In genomic region chr17:74951680-74952421, GRCh38 we compare ENCODE assay signal across 19 cellular contexts. TPM values are rescaled to one million over a fixed set of nuclear protein-coding genes. Genes with fewer than 3 reads are reported as not detected.
DNase-seq lines count a peak whose midpoint lies in the region; ATAC-seq, FAIRE-seq and TF ChIP-seq lines count a peak whose summit lies in the region.
"Had no signal": no experiment of that assay in that cellular context is flagged by ENCODE, and none has a peak within 500 bp of the region (broad histone marks: within the 10 kb centered on the region; RNA-seq: fewer than 3 reads in every experiment).

No MANE protein-coding gene starts in this region.

- H3K9me3 ChIP-seq in HepG2 (ENCODE audit: low read length) (no peaks in the 10 kb centered on the region), right lobe of liver (no peaks in the 10 kb centered on the region), colonic mucosa (no peaks in the 10 kb centered on the region), breast epithelium (no peaks in the 10 kb centered on the region)
- H3K9me3 ChIP-seq: BLaER1, Caco-2, HAP-1 had no signal

- no peak overlapping the region for H3K27ac ChIP-seq in HepG2 (ENCODE audit: extremely low read length, insufficient read depth, low read length)
- H3K27ac ChIP-seq in right lobe of liver = no peak overlapping the region
- H3K27ac ChIP-seq in colonic mucosa = peak overlapping the region; percentile 17
- H3K27ac ChIP-seq in breast epithelium = no peak overlapping the region
- H3K27ac ChIP-seq: BLaER1, HL-60 had no signal

- H3K36me3 ChIP-seq in HepG2 (replicated peaks in 1 of 2; ENCODE audit: control insufficient read depth in 1 of 2, insufficient read depth in 2 of 2, low read length in 2 of 2) (no peaks in the 10 kb centered on the region), right lobe of liver (no peaks in the 10 kb centered on the region), colonic mucosa (no peaks in the 10 kb centered on the region), breast epithelium (no peaks in the 10 kb centered on the region)
- H3K36me3 ChIP-seq: BLaER1, HAP-1 had no signal

- TF ChIP-seq POLR2A in HepG2 (IDR thresholded peaks at IDR 0.05; ENCODE audit: insufficient read depth in 1 of 2, low read depth in 2 of 2, low read length in 2 of 2) (no peak), right lobe of liver (IDR thresholded peaks at IDR 0.05) (no peak), breast epithelium (IDR thresholded peaks at IDR 0.05) (no peak)

- CTCF ChIA-PET in HepG2 (lab: Yijun Ruan, JAX; ENCODE audit: low intra/inter-chr PET ratio, low total read pairs) = no interaction called here

- TF ChIP-seq EP300 in HepG2 (IDR thresholded peaks at IDR 0.05; ENCODE audit: low read depth in 2 of 2, low read length in 2 of 2) (no peak), HepG2 (CRISPR knock-in tag; IDR thresholded peaks at IDR 0.05; ENCODE audit: borderline replicate concordance) (no peak)

- peaks cover 7 to 52% of the 10 kb centered on the region in 2 experiments; a peak in 4 of 5 replicates for H3K27me3 ChIP-seq in HepG2 (ENCODE audit: control insufficient read depth in 1 of 2, insufficient read depth in 2 of 2, low read length in 2 of 2)
- no peaks in the 10 kb centered on the region for H3K27me3 ChIP-seq in right lobe of liver
- H3K27me3 ChIP-seq in colonic mucosa = no peaks in the 10 kb centered on the region
- no peaks in the 10 kb centered on the region for H3K27me3 ChIP-seq in breast epithelium
- H3K27me3 ChIP-seq: BLaER1 had no signal

- H3K4me3 ChIP-seq in HepG2 (replicated peaks in 1 of 3; ENCODE audit: insufficient read depth in 1 of 3, low read depth in 2 of 3, low read length in 3 of 3) (no peak overlapping the region), right lobe of liver (no peak overlapping the region), colonic mucosa (no peak overlapping the region), breast epithelium (no peak overlapping the region)
- H3K4me3 ChIP-seq: BLaER1, HAP-1 had no signal

- H3K4me1 ChIP-seq in HepG2 (ENCODE audit: insufficient read depth, low read length) (peaks cover 10% of the 10 kb centered on the region), right lobe of liver (no peaks in the 10 kb centered on the region), colonic mucosa (no peaks in the 10 kb centered on the region), breast epithelium (no peaks in the 10 kb centered on the region)
- H3K4me1 ChIP-seq: HAP-1 had no signal

- H4K20me1 ChIP-seq in HepG2 (ENCODE audit: insufficient read depth, low read length) = no peaks in the 10 kb centered on the region
- H4K20me1 ChIP-seq: BLaER1 had no signal

- no TSS peak for BruUV-seq in HepG2 (replicated peaks; lab: Mats Ljungman, UMichigan)

- DNase-seq in HepG2 (ENCODE audit: low spot score) (no peak), right lobe of liver (no peak), colonic mucosa (no peak), iPS-NIHi7 (ENCODE audit: extremely low spot score) (peak; percentile 82), breast epithelium (ENCODE audit: low spot score in 2 of 2) (no peak), HuH-7 (ENCODE audit: low spot score) (no peak)
- DNase-seq in stimulated activated naive CD8-positive, alpha-beta T cell treated with anti-CD3 and anti-CD28 coated beads, Interleukin-15, Interleukin-2, amounts not matched to agents 100 U/mL and 50 U/mL, for 24 hours = no peak
- DNase-seq: 8988T; AML-193; Caco-2; CD8-positive, alpha-beta memory T cell; DMS53; GF-D8; HFFc6; IMR-90; KBM-7 had no signal

- H2AFZ ChIP-seq in HepG2 (ENCODE audit: low read length) = no peak overlapping the region

- 80% methylated on average over 1 of the region's 32 CpGs for WGBS in HepG2 (ENCODE audit: low lambda C conversion rate)
- 51% methylated on average over 7 of the region's 32 CpGs for WGBS in right lobe of liver (ENCODE audit: insufficient coverage, low coverage, low lambda C conversion rate, missing lambda C conversion rate)

- POLR2A ChIA-PET in HepG2 (lab: Yijun Ruan, JAX) = interaction anchor here (1.4 kb wide), 1 partner anchor 10 kb away, joined by 3 read pairs; no protein-coding TSS in a partner anchor

- in situ Hi-C loops in HepG2 (cut with HindIII; ENCODE audit: extremely low pct_ligation_motif_present, low pct_unique_long_range_greater_than_20kb) = loop anchor here (5.0 kb wide), 1 partner anchor 150 kb away; no protein-coding TSS in a partner anchor

- H3K79me2 ChIP-seq in HepG2 (ENCODE audit: insufficient read depth, low read length) = no peaks in the 10 kb centered on the region

- no peak for ATAC-seq in HepG2
- ATAC-seq in right lobe of liver = no peak
- no peak for ATAC-seq in stimulated activated naive CD8-positive, alpha-beta T cell treated with anti-CD3 and anti-CD28 coated beads, Interleukin-15, Interleukin-2, amounts not matched to agents 100 U/mL and 50 U/mL, for 24 hours

- TF ChIP-seq CTCF in HepG2 (CRISPR knock-in tag; IDR thresholded peaks at IDR 0.05) (no peak), right lobe of liver (IDR thresholded peaks at IDR 0.05) (no peak), colonic mucosa (IDR thresholded peaks at IDR 0.05) (no peak), breast epithelium (IDR thresholded peaks at IDR 0.05) (no peak)

- no peak overlapping the region for H3K4me2 ChIP-seq in HepG2 (ENCODE audit: low read depth, low read length)
- H3K4me2 ChIP-seq: BLaER1 had no signal

- no peak overlapping the region for H3K9ac ChIP-seq in HepG2 (ENCODE audit: insufficient read depth, low read depth, low read length)
- no peak overlapping the region for H3K9ac ChIP-seq in colonic mucosa (ENCODE audit: low read depth in 2 of 2, low read length in 2 of 2)
- H3K9ac ChIP-seq: BLaER1 had no signal

- no peak for FAIRE-seq in HepG2 (lab: Jason Lieb, UNC)

- TF ChIP-seq RAD21 in HepG2 (CRISPR knock-in tag; IDR thresholded peaks at IDR 0.05) = no peak

- intact Hi-C loops in HepG2 (cut with micrococcal nuclease; ENCODE audit: unreplicated experiment) = no loop called here
- intact Hi-C loops in right lobe of liver (cut with DNase I) = no loop called here
- intact Hi-C loops in colonic mucosa (cut with DNase I) = no loop called here
- intact Hi-C loops in breast epithelium (cut with DNase I; ENCODE audit: low total_unique reads) = no loop called here

RNA-seq across cellular contexts. Expression of gene OTOP3, which starts 16.2 kb away (rescaled TPM):
- not detected in 2 replicates for total RNA-seq in HepG2 (2016; rRNA removed; fragmentation: Illumina TruSeq; extraction: Trizol)
- not detected in 2 replicates for total RNA-seq in HepG2 (2016; cell fraction: cytosol; rRNA removed; fragmentation: Illumina TruSeq; extraction: Trizol; ENCODE audit: low read depth)
- not detected in 2 replicates for total RNA-seq in HepG2 (2016; cell fraction: insoluble cytoplasmic fraction; rRNA removed; fragmentation: Illumina TruSeq; extraction: Trizol)
- total RNA-seq in HepG2 (2016; cell fraction: membrane; rRNA removed; fragmentation: Illumina TruSeq; extraction: Trizol) = not detected in 2 replicates
- total RNA-seq in HepG2 (2016; cell fraction: nucleus; rRNA removed; fragmentation: Illumina TruSeq; extraction: Trizol) = not detected in 2 replicates
- polyA plus RNA-seq in HepG2 (2011; rRNA removed) = not detected in 2 replicates
- polyA plus RNA-seq in HepG2 (2011; cell fraction: cytosol; rRNA removed) = not detected in 2 replicates
- not detected in 2 replicates for polyA plus RNA-seq in HepG2 (2011; cell fraction: nucleus; rRNA removed)
- not detected in 2 replicates for polyA plus RNA-seq in HepG2 (2012)
- not detected in 2 replicates for polyA plus RNA-seq in HepG2 (2016; cell fraction: cytosol; fragmentation: Illumina TruSeq; extraction: Trizol; ENCODE audit: low read depth)
- polyA plus RNA-seq in HepG2 (2016; cell fraction: insoluble cytoplasmic fraction; fragmentation: Illumina TruSeq; extraction: Trizol; ENCODE audit: low read depth) = not detected in 2 replicates
- polyA plus RNA-seq in HepG2 (2016; cell fraction: membrane; fragmentation: Illumina TruSeq; extraction: Trizol; ENCODE audit: low read depth) = not detected in 2 replicates
- polyA plus RNA-seq in HepG2 (2016; cell fraction: nucleus; fragmentation: Illumina TruSeq; extraction: Trizol; ENCODE audit: insufficient read depth, low read depth) = not detected in 2 replicates
- not detected in 2 replicates for polyA minus RNA-seq in HepG2 (2011; rRNA and poly(A)+ RNA removed; ENCODE audit: low replicate concordance)
- polyA minus RNA-seq in HepG2 (2011; cell fraction: cytosol; rRNA and poly(A)+ RNA removed) = not detected in 2 replicates
- not detected in 2 replicates for polyA minus RNA-seq in HepG2 (2011; cell fraction: nucleus; rRNA and poly(A)+ RNA removed)
- not detected for total RNA-seq in right lobe of liver
- under 1 TPM in 1 of 2 donors, not detected in 1; 0.40 TPM for total RNA-seq in colonic mucosa
- total RNA-seq in breast epithelium = not detected
- total RNA-seq: Caco-2; CD8-positive, alpha-beta memory T cell; HFFc6; IMR-90 had no signal
- polyA plus RNA-seq: CD8-positive, alpha-beta memory T cell; IMR-90 had no signal

RNA-seq across cellular contexts. Expression of gene HID1, which starts 20.7 kb away (rescaled TPM):
- total RNA-seq in HepG2 (2016; rRNA removed; fragmentation: Illumina TruSeq; extraction: Trizol) (1.7 and 2.1 TPM in 2 replicates), right lobe of liver (1 to 10 TPM; 3.5 to 6.6 (median 4.5) TPM), colonic mucosa (10 to 100 TPM; 47.8 to 54.8 TPM), breast epithelium (10 to 100 TPM in 2 of 3 donors, 1 to 10 TPM in 1; 6.1 to 46.5 (median 37.3) TPM)
- total RNA-seq in HepG2 (2016; cell fraction: cytosol; rRNA removed; fragmentation: Illumina TruSeq; extraction: Trizol; ENCODE audit: low read depth) = 0.53 TPM in 1 of 2 replicates, not detected in the other
- total RNA-seq in HepG2 (2016; cell fraction: insoluble cytoplasmic fraction; rRNA removed; fragmentation: Illumina TruSeq; extraction: Trizol) = 1.7 and 2.0 TPM in 2 replicates
- 0.48 and 1.1 TPM in 2 replicates for total RNA-seq in HepG2 (2016; cell fraction: membrane; rRNA removed; fragmentation: Illumina TruSeq; extraction: Trizol)
- total RNA-seq in HepG2 (2016; cell fraction: nucleus; rRNA removed; fragmentation: Illumina TruSeq; extraction: Trizol) = 1.4 and 3.5 TPM in 2 replicates
- 10.6 and 17.1 TPM in 2 replicates for polyA plus RNA-seq in HepG2 (2011; rRNA removed)
- 3.8 and 4.4 TPM in 2 replicates for polyA plus RNA-seq in HepG2 (2011; cell fraction: cytosol; rRNA removed)
- 65.2 and 76.6 TPM in 2 replicates for polyA plus RNA-seq in HepG2 (2011; cell fraction: nucleus; rRNA removed)
- polyA plus RNA-seq in HepG2 (2012) = 6.0 and 18.4 TPM in 2 replicates
- polyA plus RNA-seq in HepG2 (2016; cell fraction: cytosol; fragmentation: Illumina TruSeq; extraction: Trizol; ENCODE audit: low read depth) = 0.52 and 0.83 TPM in 2 replicates
- polyA plus RNA-seq in HepG2 (2016; cell fraction: insoluble cytoplasmic fraction; fragmentation: Illumina TruSeq; extraction: Trizol; ENCODE audit: low read depth) = 2.4 and 3.5 TPM in 2 replicates
- 1.6 and 1.8 TPM in 2 replicates for polyA plus RNA-seq in HepG2 (2016; cell fraction: membrane; fragmentation: Illumina TruSeq; extraction: Trizol; ENCODE audit: low read depth)
- 6.5 and 7.2 TPM in 2 replicates for polyA plus RNA-seq in HepG2 (2016; cell fraction: nucleus; fragmentation: Illumina TruSeq; extraction: Trizol; ENCODE audit: insufficient read depth, low read depth)
- polyA minus RNA-seq in HepG2 (2011; rRNA and poly(A)+ RNA removed; ENCODE audit: low replicate concordance) = 0.19 and 15.2 TPM in 2 replicates
- 2.5 and 3.1 TPM in 2 replicates for polyA minus RNA-seq in HepG2 (2011; cell fraction: cytosol; rRNA and poly(A)+ RNA removed)
- 8.4 and 9.3 TPM in 2 replicates for polyA minus RNA-seq in HepG2 (2011; cell fraction: nucleus; rRNA and poly(A)+ RNA removed)

RNA-seq across cellular contexts. Expression of gene OTOP2, which starts 27.8 kb away (rescaled TPM):
- not detected in 2 replicates for total RNA-seq in HepG2 (2016; rRNA removed; fragmentation: Illumina TruSeq; extraction: Trizol)
- total RNA-seq in HepG2 (2016; cell fraction: cytosol; rRNA removed; fragmentation: Illumina TruSeq; extraction: Trizol; ENCODE audit: low read depth) = not detected in 2 replicates
- not detected in 2 replicates for total RNA-seq in HepG2 (2016; cell fraction: insoluble cytoplasmic fraction; rRNA removed; fragmentation: Illumina TruSeq; extraction: Trizol)
- not detected in 2 replicates for total RNA-seq in HepG2 (2016; cell fraction: membrane; rRNA removed; fragmentation: Illumina TruSeq; extraction: Trizol)
- not detected in 2 replicates for total RNA-seq in HepG2 (2016; cell fraction: nucleus; rRNA removed; fragmentation: Illumina TruSeq; extraction: Trizol)
- not detected in 2 replicates for polyA plus RNA-seq in HepG2 (2011; rRNA removed)
- not detected in 2 replicates for polyA plus RNA-seq in HepG2 (2011; cell fraction: cytosol; rRNA removed)
- polyA plus RNA-seq in HepG2 (2011; cell fraction: nucleus; rRNA removed) = 0.06 TPM in 1 of 2 replicates, not detected in the other
- not detected in 2 replicates for polyA plus RNA-seq in HepG2 (2012)
- not detected in 2 replicates for polyA plus RNA-seq in HepG2 (2016; cell fraction: cytosol; fragmentation: Illumina TruSeq; extraction: Trizol; ENCODE audit: low read depth)
- not detected in 2 replicates for polyA plus RNA-seq in HepG2 (2016; cell fraction: insoluble cytoplasmic fraction; fragmentation: Illumina TruSeq; extraction: Trizol; ENCODE audit: low read depth)
- polyA plus RNA-seq in HepG2 (2016; cell fraction: membrane; fragmentation: Illumina TruSeq; extraction: Trizol; ENCODE audit: low read depth) = not detected in 2 replicates
- polyA plus RNA-seq in HepG2 (2016; cell fraction: nucleus; fragmentation: Illumina TruSeq; extraction: Trizol; ENCODE audit: insufficient read depth, low read depth) = not detected in 2 replicates
- polyA minus RNA-seq in HepG2 (2011; rRNA and poly(A)+ RNA removed; ENCODE audit: low replicate concordance) = not detected in 2 replicates
- not detected in 2 replicates for polyA minus RNA-seq in HepG2 (2011; cell fraction: cytosol; rRNA and poly(A)+ RNA removed)
- not detected in 2 replicates for polyA minus RNA-seq in HepG2 (2011; cell fraction: nucleus; rRNA and poly(A)+ RNA removed)
- total RNA-seq in right lobe of liver = not detected
- total RNA-seq in colonic mucosa = 10 to 100 TPM in 1 of 2 donors, 1 to 10 TPM in 1; 5.7 to 18.4 TPM
- under 1 TPM in 1 of 3 donors, not detected in 2; 0.33 TPM for total RNA-seq in breast epithelium
- total RNA-seq: Caco-2; CD8-positive, alpha-beta memory T cell; HFFc6; IMR-90 had no signal
- polyA plus RNA-seq: CD8-positive, alpha-beta memory T cell; IMR-90 had no signal

RNA-seq across cellular contexts. Expression of gene USH1G, which starts 28.8 kb away (rescaled TPM):
- total RNA-seq in HepG2 (2016; rRNA removed; fragmentation: Illumina TruSeq; extraction: Trizol) (0.04 TPM in 1 of 2 replicates, not detected in the other), right lobe of liver (not detected), colonic mucosa (under 1 TPM in 1 of 2 donors, not detected in 1; 0.05 TPM), breast epithelium (not detected)
- total RNA-seq in HepG2 (2016; cell fraction: cytosol; rRNA removed; fragmentation: Illumina TruSeq; extraction: Trizol; ENCODE audit: low read depth) = not detected in 2 replicates
- total RNA-seq in HepG2 (2016; cell fraction: insoluble cytoplasmic fraction; rRNA removed; fragmentation: Illumina TruSeq; extraction: Trizol) = not detected in 2 replicates
- total RNA-seq in HepG2 (2016; cell fraction: membrane; rRNA removed; fragmentation: Illumina TruSeq; extraction: Trizol) = not detected in 2 replicates
- not detected in 2 replicates for total RNA-seq in HepG2 (2016; cell fraction: nucleus; rRNA removed; fragmentation: Illumina TruSeq; extraction: Trizol)
- not detected in 2 replicates for polyA plus RNA-seq in HepG2 (2011; rRNA removed)
- polyA plus RNA-seq in HepG2 (2011; cell fraction: cytosol; rRNA removed) = 0.01 TPM in 1 of 2 replicates, not detected in the other
- polyA plus RNA-seq in HepG2 (2011; cell fraction: nucleus; rRNA removed) = 0.03 and 0.08 TPM in 2 replicates
- not detected in 2 replicates for polyA plus RNA-seq in HepG2 (2012)
- not detected in 2 replicates for polyA plus RNA-seq in HepG2 (2016; cell fraction: cytosol; fragmentation: Illumina TruSeq; extraction: Trizol; ENCODE audit: low read depth)
- polyA plus RNA-seq in HepG2 (2016; cell fraction: insoluble cytoplasmic fraction; fragmentation: Illumina TruSeq; extraction: Trizol; ENCODE audit: low read depth) = not detected in 2 replicates
- not detected in 2 replicates for polyA plus RNA-seq in HepG2 (2016; cell fraction: membrane; fragmentation: Illumina TruSeq; extraction: Trizol; ENCODE audit: low read depth)
- not detected in 2 replicates for polyA plus RNA-seq in HepG2 (2016; cell fraction: nucleus; fragmentation: Illumina TruSeq; extraction: Trizol; ENCODE audit: insufficient read depth, low read depth)
- polyA minus RNA-seq in HepG2 (2011; rRNA and poly(A)+ RNA removed; ENCODE audit: low replicate concordance) = 0.05 TPM in 1 of 2 replicates, not detected in the other
- not detected in 2 replicates for polyA minus RNA-seq in HepG2 (2011; cell fraction: cytosol; rRNA and poly(A)+ RNA removed)
- 0.12 and 0.13 TPM in 2 replicates for polyA minus RNA-seq in HepG2 (2011; cell fraction: nucleus; rRNA and poly(A)+ RNA removed)
- total RNA-seq: CD8-positive, alpha-beta memory T cell; HFFc6; IMR-90 had no signal
- polyA plus RNA-seq: CD8-positive, alpha-beta memory T cell; IMR-90 had no signal

RNA-seq across cellular contexts. Expression of gene CDR2L, which starts 35.6 kb away (rescaled TPM):
- total RNA-seq in HepG2 (2016; rRNA removed; fragmentation: Illumina TruSeq; extraction: Trizol) (1.9 and 2.1 TPM in 2 replicates), right lobe of liver (1 to 10 TPM in 4 of 6 experiments, under 1 TPM in 2; 0.64 to 2.3 (median 1.4) TPM), colonic mucosa (1 to 10 TPM; 3.7 to 4.1 TPM), breast epithelium (10 to 100 TPM in 1 of 3 donors, 1 to 10 TPM in 2; 8.0 to 13.1 (median 9.2) TPM)
- total RNA-seq in HepG2 (2016; cell fraction: cytosol; rRNA removed; fragmentation: Illumina TruSeq; extraction: Trizol; ENCODE audit: low read depth) = 0.62 and 0.81 TPM in 2 replicates
- 1.8 and 2.1 TPM in 2 replicates for total RNA-seq in HepG2 (2016; cell fraction: insoluble cytoplasmic fraction; rRNA removed; fragmentation: Illumina TruSeq; extraction: Trizol)
- 2.5 and 2.7 TPM in 2 replicates for total RNA-seq in HepG2 (2016; cell fraction: membrane; rRNA removed; fragmentation: Illumina TruSeq; extraction: Trizol)
- total RNA-seq in HepG2 (2016; cell fraction: nucleus; rRNA removed; fragmentation: Illumina TruSeq; extraction: Trizol) = 1.7 TPM in 2 replicates
- polyA plus RNA-seq in HepG2 (2011; rRNA removed) = 1.9 and 2.1 TPM in 2 replicates
- 1.3 and 2.5 TPM in 2 replicates for polyA plus RNA-seq in HepG2 (2011; cell fraction: cytosol; rRNA removed)
- polyA plus RNA-seq in HepG2 (2011; cell fraction: nucleus; rRNA removed) = 3.2 and 3.4 TPM in 2 replicates
- polyA plus RNA-seq in HepG2 (2012) = 0.63 and 2.1 TPM in 2 replicates
- polyA plus RNA-seq in HepG2 (2016; cell fraction: cytosol; fragmentation: Illumina TruSeq; extraction: Trizol; ENCODE audit: low read depth) = 0.72 and 1.0 TPM in 2 replicates
- polyA plus RNA-seq in HepG2 (2016; cell fraction: insoluble cytoplasmic fraction; fragmentation: Illumina TruSeq; extraction: Trizol; ENCODE audit: low read depth) = 2.8 and 3.4 TPM in 2 replicates
- 2.1 and 2.5 TPM in 2 replicates for polyA plus RNA-seq in HepG2 (2016; cell fraction: membrane; fragmentation: Illumina TruSeq; extraction: Trizol; ENCODE audit: low read depth)
- 3.0 and 3.9 TPM in 2 replicates for polyA plus RNA-seq in HepG2 (2016; cell fraction: nucleus; fragmentation: Illumina TruSeq; extraction: Trizol; ENCODE audit: insufficient read depth, low read depth)
- 3.6 and 20.5 TPM in 2 replicates for polyA minus RNA-seq in HepG2 (2011; rRNA and poly(A)+ RNA removed; ENCODE audit: low replicate concordance)
- 1.3 and 2.9 TPM in 2 replicates for polyA minus RNA-seq in HepG2 (2011; cell fraction: cytosol; rRNA and poly(A)+ RNA removed)
- polyA minus RNA-seq in HepG2 (2011; cell fraction: nucleus; rRNA and poly(A)+ RNA removed) = 0.50 and 0.90 TPM in 2 replicates

Comparison
In these comparisons a context has a peak if more than half of its experiments do, and no peak if none do; other contexts are left out.
1. RNA of gene OTOP2, which starts 27.8 kb away (total RNA-seq): 5.7 to 18.4 TPM in colonic mucosa; not detected in HepG2, not detected in right lobe of liver and 0.33 TPM in breast epithelium; every median in the first group is over 4 times any median in the second.